Comparison of ENCODE assay signal across 1 cellular context in the genomic region with DNA sequence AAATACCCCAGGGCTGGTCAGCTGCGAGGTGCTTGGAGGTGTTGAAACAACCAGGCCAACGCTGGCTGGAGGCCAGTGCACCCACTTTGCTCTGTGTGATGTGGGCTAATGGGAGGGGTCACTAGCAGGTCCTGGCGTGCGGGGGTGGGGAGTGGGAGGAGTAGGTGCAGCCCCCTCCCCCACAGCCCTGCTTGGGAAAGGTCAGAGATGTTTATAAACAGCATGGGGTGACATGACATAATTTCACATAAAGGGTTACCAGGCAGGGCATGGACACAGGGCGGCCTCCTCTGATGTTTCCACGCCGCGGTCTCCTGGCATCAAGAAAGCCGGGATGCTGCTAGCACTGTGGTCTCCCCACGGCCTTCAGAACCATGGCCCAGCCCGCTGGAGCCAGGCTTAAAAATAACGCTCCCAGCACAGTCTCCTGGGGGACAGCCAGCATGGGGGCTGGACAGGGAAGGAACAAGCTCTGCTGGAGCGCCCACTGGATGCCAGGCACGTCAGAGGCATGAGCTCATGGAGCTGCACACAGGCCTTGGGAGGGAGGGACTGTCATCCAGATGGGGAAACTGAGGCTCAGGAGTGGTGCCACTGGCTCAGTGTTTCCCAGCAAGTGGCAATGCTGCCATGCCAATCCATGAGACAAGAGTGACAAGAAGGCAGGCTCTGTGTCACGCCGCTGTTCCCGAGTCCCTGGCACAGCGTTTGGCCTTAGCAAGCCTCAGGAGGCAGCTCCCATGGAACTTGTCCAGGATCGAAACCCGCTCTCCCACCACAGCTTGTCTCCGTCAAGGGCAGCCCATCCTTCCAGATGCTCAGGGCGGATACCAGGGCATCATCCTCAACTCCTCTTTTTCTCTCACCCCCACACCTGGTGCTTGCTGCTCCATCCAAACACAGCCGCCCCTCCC.
TF ChIP-seq lines count a peak whose summit lies in the region.

No MANE protein-coding gene starts in this region.

TF ChIP-seq in HepG2, 621 proteins besides CTCF, POLR2A, EP300 and RAD21 (continued from another document and continues in another):
- TF ChIP-seq, protein P1, sequence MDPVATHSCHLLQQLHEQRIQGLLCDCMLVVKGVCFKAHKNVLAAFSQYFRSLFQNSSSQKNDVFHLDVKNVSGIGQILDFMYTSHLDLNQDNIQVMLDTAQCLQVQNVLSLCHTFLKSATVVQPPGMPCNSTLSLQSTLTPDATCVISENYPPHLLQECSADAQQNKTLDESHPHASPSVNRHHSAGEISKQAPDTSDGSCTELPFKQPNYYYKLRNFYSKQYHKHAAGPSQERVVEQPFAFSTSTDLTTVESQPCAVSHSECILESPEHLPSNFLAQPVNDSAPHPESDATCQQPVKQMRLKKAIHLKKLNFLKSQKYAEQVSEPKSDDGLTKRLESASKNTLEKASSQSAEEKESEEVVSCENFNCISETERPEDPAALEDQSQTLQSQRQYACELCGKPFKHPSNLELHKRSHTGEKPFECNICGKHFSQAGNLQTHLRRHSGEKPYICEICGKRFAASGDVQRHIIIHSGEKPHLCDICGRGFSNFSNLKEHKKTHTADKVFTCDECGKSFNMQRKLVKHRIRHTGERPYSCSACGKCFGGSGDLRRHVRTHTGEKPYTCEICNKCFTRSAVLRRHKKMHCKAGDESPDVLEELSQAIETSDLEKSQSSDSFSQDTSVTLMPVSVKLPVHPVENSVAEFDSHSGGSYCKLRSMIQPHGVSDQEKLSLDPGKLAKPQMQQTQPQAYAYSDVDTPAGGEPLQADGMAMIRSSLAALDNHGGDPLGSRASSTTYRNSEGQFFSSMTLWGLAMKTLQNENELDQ (CRISPR knock-in tag; IDR thresholded peaks at IDR 0.05; ENCODE audit: borderline replicate concordance), result peak; percentile 82; the same call in 1 of the 2 replicates
- TF ChIP-seq FOXP1 (IDR thresholded peaks at IDR 0.05), result peak; percentile 88
- TF ChIP-seq FOXP1 (CRISPR knock-in tag; IDR thresholded peaks at IDR 0.05), result peak; percentile 100
- peak; percentile 55; the same call in 1 of the 2 replicates for TF ChIP-seq ADNP (CRISPR knock-in tag; IDR thresholded peaks at IDR 0.05)
- TF ChIP-seq SALL1 (CRISPR knock-in tag; IDR thresholded peaks at IDR 0.05), result peak; percentile 99
- TF ChIP-seq TGIF2 (CRISPR knock-in tag; IDR thresholded peaks at IDR 0.05), result peak; percentile 91
- TF ChIP-seq POGZ (CRISPR knock-in tag; IDR thresholded peaks at IDR 0.05), result peak; percentile 96
- TF ChIP-seq MAFF (IDR thresholded peaks at IDR 0.05; ENCODE audit: low read depth, low read length), result no peak
- TF ChIP-seq ZNF790 (CRISPR knock-in tag; IDR thresholded peaks at IDR 0.05; ENCODE audit: borderline replicate concordance), result peak; percentile 84; the same call in 1 of the 2 replicates
- TF ChIP-seq ATAD3A (CRISPR knock-in tag; IDR thresholded peaks at IDR 0.05), result no peak; the same call in 1 of the 2 replicates
- peak; percentile 90; the same call in 1 of the 2 replicates for TF ChIP-seq KDM2A (CRISPR knock-in tag; IDR thresholded peaks at IDR 0.05; ENCODE audit: borderline replicate concordance, low read depth)
- TF ChIP-seq, protein P2, sequence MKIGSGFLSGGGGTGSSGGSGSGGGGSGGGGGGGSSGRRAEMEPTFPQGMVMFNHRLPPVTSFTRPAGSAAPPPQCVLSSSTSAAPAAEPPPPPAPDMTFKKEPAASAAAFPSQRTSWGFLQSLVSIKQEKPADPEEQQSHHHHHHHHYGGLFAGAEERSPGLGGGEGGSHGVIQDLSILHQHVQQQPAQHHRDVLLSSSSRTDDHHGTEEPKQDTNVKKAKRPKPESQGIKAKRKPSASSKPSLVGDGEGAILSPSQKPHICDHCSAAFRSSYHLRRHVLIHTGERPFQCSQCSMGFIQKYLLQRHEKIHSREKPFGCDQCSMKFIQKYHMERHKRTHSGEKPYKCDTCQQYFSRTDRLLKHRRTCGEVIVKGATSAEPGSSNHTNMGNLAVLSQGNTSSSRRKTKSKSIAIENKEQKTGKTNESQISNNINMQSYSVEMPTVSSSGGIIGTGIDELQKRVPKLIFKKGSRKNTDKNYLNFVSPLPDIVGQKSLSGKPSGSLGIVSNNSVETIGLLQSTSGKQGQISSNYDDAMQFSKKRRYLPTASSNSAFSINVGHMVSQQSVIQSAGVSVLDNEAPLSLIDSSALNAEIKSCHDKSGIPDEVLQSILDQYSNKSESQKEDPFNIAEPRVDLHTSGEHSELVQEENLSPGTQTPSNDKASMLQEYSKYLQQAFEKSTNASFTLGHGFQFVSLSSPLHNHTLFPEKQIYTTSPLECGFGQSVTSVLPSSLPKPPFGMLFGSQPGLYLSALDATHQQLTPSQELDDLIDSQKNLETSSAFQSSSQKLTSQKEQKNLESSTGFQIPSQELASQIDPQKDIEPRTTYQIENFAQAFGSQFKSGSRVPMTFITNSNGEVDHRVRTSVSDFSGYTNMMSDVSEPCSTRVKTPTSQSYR (CRISPR knock-in tag; IDR thresholded peaks at IDR 0.05; ENCODE audit: borderline replicate concordance), result peak; percentile 100
- peak; percentile 15 for TF ChIP-seq IRX3 (CRISPR knock-in tag; IDR thresholded peaks at IDR 0.05; ENCODE audit: borderline replicate concordance, low read depth)
- TF ChIP-seq TBX2 (CRISPR knock-in tag; IDR thresholded peaks at IDR 0.05; ENCODE audit: borderline replicate concordance), result peak; percentile 100
- peak; percentile 70; the same call in 1 of the 2 replicates for TF ChIP-seq ZNF354B (CRISPR knock-in tag; IDR thresholded peaks at IDR 0.05)
- TF ChIP-seq, protein P3, sequence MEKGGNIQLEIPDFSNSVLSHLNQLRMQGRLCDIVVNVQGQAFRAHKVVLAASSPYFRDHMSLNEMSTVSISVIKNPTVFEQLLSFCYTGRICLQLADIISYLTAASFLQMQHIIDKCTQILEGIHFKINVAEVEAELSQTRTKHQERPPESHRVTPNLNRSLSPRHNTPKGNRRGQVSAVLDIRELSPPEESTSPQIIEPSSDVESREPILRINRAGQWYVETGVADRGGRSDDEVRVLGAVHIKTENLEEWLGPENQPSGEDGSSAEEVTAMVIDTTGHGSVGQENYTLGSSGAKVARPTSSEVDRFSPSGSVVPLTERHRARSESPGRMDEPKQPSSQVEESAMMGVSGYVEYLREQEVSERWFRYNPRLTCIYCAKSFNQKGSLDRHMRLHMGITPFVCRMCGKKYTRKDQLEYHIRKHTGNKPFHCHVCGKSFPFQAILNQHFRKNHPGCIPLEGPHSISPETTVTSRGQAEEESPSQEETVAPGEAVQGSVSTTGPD (CRISPR knock-in tag; IDR thresholded peaks at IDR 0.05), result peak; percentile 93
- TF ChIP-seq, protein P4, sequence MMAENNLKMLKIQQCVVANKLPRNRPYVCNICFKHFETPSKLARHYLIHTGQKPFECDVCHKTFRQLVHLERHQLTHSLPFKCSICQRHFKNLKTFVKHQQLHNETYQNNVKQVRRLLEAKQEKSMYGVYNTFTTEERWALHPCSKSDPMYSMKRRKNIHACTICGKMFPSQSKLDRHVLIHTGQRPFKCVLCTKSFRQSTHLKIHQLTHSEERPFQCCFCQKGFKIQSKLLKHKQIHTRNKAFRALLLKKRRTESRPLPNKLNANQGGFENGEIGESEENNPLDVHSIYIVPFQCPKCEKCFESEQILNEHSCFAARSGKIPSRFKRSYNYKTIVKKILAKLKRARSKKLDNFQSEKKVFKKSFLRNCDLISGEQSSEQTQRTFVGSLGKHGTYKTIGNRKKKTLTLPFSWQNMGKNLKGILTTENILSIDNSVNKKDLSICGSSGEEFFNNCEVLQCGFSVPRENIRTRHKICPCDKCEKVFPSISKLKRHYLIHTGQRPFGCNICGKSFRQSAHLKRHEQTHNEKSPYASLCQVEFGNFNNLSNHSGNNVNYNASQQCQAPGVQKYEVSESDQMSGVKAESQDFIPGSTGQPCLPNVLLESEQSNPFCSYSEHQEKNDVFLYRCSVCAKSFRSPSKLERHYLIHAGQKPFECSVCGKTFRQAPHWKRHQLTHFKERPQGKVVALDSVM (CRISPR knock-in tag; IDR thresholded peaks at IDR 0.05), result peak; percentile 77
- peak; percentile 79 for TF ChIP-seq NFE2 (CRISPR knock-in tag; IDR thresholded peaks at IDR 0.05)
- TF ChIP-seq, protein P5, sequence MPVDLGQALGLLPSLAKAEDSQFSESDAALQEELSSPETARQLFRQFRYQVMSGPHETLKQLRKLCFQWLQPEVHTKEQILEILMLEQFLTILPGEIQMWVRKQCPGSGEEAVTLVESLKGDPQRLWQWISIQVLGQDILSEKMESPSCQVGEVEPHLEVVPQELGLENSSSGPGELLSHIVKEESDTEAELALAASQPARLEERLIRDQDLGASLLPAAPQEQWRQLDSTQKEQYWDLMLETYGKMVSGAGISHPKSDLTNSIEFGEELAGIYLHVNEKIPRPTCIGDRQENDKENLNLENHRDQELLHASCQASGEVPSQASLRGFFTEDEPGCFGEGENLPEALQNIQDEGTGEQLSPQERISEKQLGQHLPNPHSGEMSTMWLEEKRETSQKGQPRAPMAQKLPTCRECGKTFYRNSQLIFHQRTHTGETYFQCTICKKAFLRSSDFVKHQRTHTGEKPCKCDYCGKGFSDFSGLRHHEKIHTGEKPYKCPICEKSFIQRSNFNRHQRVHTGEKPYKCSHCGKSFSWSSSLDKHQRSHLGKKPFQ (CRISPR knock-in tag; IDR thresholded peaks at IDR 0.05; ENCODE audit: insufficient replicate concordance), result no peak
- peak; percentile 100 for TF ChIP-seq FOXK1 (CRISPR knock-in tag; IDR thresholded peaks at IDR 0.05; ENCODE audit: borderline replicate concordance, low read depth)
- no peak for TF ChIP-seq ZNF468 (CRISPR knock-in tag; IDR thresholded peaks at IDR 0.05)
- TF ChIP-seq, protein P6, sequence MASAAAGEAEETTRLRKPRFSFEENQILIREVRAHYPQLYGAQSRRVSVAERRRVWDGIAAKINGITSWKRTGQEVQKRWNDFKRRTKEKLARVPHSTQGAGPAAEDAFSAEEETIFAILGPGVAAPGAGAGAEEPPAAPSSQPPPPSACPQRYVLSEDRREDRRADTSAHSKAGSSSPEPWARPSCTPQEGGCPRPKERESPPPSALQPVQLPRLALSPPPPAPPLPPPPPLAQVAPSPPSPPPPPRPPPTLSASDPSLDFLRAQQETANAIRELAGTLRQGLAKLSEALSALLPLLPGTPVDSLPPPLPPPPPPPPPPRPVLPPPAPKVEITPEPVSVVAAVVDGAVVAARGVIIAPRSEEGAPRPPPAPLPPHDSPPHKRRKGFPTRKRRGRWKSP (CRISPR knock-in tag; IDR thresholded peaks at IDR 0.05), result peak; percentile 89; the same call in 1 of the 2 replicates
- peak; percentile 91; the same call in 1 of the 2 replicates for TF ChIP-seq CHCHD3 (CRISPR knock-in tag; IDR thresholded peaks at IDR 0.05)
- TF ChIP-seq EED (CRISPR knock-in tag; IDR thresholded peaks at IDR 0.05), result peak; percentile 95; the same call in 1 of the 2 replicates
- peak; percentile 98 for TF ChIP-seq ZFP1 (CRISPR knock-in tag; IDR thresholded peaks at IDR 0.05)
- peak; percentile 66 for TF ChIP-seq ASH2L (IDR thresholded peaks at IDR 0.05; ENCODE audit: insufficient read length, low read depth, low read length)
- 0 out of 2 replicates have a peak, but pooled peaks have one; percentile 86 for TF ChIP-seq ZNF101 (CRISPR knock-in tag; IDR thresholded peaks at IDR 0.05; ENCODE audit: borderline replicate concordance, low read depth)
- TF ChIP-seq ZNF510 (CRISPR knock-in tag; IDR thresholded peaks at IDR 0.05; ENCODE audit: low read depth), result no peak
- peak; percentile 95; the same call in 1 of the 2 replicates for TF ChIP-seq DNMT3B (CRISPR knock-in tag; conservative IDR thresholded peaks at IDR 0.05)
- TF ChIP-seq ZNF430 (CRISPR knock-in tag; IDR thresholded peaks at IDR 0.05), result 0 out of 2 replicates have a peak, but pooled peaks have one; percentile 9
- TF ChIP-seq, protein P7, sequence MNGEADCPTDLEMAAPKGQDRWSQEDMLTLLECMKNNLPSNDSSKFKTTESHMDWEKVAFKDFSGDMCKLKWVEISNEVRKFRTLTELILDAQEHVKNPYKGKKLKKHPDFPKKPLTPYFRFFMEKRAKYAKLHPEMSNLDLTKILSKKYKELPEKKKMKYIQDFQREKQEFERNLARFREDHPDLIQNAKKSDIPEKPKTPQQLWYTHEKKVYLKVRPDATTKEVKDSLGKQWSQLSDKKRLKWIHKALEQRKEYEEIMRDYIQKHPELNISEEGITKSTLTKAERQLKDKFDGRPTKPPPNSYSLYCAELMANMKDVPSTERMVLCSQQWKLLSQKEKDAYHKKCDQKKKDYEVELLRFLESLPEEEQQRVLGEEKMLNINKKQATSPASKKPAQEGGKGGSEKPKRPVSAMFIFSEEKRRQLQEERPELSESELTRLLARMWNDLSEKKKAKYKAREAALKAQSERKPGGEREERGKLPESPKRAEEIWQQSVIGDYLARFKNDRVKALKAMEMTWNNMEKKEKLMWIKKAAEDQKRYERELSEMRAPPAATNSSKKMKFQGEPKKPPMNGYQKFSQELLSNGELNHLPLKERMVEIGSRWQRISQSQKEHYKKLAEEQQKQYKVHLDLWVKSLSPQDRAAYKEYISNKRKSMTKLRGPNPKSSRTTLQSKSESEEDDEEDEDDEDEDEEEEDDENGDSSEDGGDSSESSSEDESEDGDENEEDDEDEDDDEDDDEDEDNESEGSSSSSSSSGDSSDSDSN (CRISPR knock-in tag; IDR thresholded peaks at IDR 0.05), result peak; percentile 87
- TF ChIP-seq ZNF850 (CRISPR knock-in tag; conservative IDR thresholded peaks at IDR 0.05), result no peak
- no peak for TF ChIP-seq ZNF598 (CRISPR knock-in tag; IDR thresholded peaks at IDR 0.05; ENCODE audit: borderline replicate concordance)
- TF ChIP-seq KMT2A (CRISPR knock-in tag; IDR thresholded peaks at IDR 0.05), result peak; percentile 75; the same call in 1 of the 2 replicates
- no peak for TF ChIP-seq HCFC1 (IDR thresholded peaks at IDR 0.05; ENCODE audit: low read depth, low read length)
- TF ChIP-seq, protein P8, sequence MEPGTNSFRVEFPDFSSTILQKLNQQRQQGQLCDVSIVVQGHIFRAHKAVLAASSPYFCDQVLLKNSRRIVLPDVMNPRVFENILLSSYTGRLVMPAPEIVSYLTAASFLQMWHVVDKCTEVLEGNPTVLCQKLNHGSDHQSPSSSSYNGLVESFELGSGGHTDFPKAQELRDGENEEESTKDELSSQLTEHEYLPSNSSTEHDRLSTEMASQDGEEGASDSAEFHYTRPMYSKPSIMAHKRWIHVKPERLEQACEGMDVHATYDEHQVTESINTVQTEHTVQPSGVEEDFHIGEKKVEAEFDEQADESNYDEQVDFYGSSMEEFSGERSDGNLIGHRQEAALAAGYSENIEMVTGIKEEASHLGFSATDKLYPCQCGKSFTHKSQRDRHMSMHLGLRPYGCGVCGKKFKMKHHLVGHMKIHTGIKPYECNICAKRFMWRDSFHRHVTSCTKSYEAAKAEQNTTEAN (CRISPR knock-in tag; conservative IDR thresholded peaks at IDR 0.05), result peak; percentile 74
- peak; percentile 76 for TF ChIP-seq NRL (CRISPR knock-in tag; IDR thresholded peaks at IDR 0.05; ENCODE audit: borderline replicate concordance)
- peak; percentile 71; the same call in 1 of the 2 replicates for TF ChIP-seq ONECUT2 (CRISPR knock-in tag; IDR thresholded peaks at IDR 0.05)
- TF ChIP-seq, protein P9, sequence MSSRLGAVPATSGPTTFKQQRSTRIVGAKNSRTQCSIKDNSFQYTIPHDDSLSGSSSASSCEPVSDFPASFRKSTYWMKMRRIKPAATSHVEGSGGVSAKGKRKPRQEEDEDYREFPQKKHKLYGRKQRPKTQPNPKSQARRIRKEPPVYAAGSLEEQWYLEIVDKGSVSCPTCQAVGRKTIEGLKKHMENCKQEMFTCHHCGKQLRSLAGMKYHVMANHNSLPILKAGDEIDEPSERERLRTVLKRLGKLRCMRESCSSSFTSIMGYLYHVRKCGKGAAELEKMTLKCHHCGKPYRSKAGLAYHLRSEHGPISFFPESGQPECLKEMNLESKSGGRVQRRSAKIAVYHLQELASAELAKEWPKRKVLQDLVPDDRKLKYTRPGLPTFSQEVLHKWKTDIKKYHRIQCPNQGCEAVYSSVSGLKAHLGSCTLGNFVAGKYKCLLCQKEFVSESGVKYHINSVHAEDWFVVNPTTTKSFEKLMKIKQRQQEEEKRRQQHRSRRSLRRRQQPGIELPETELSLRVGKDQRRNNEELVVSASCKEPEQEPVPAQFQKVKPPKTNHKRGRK (CRISPR knock-in tag; IDR thresholded peaks at IDR 0.05), result 0 out of 2 replicates have a peak, but pooled peaks have one; percentile 69
- TF ChIP-seq IKZF4 (CRISPR knock-in tag; IDR thresholded peaks at IDR 0.05; ENCODE audit: borderline replicate concordance, low read depth, not compliant biosample characterization), result no peak
- TF ChIP-seq NFYC (CRISPR knock-in tag; IDR thresholded peaks at IDR 0.05), result 0 out of 2 replicates have a peak, but pooled peaks have one; percentile 50
